12 cellular contexts compared by ENCODE assay signal in the genomic region with DNA sequence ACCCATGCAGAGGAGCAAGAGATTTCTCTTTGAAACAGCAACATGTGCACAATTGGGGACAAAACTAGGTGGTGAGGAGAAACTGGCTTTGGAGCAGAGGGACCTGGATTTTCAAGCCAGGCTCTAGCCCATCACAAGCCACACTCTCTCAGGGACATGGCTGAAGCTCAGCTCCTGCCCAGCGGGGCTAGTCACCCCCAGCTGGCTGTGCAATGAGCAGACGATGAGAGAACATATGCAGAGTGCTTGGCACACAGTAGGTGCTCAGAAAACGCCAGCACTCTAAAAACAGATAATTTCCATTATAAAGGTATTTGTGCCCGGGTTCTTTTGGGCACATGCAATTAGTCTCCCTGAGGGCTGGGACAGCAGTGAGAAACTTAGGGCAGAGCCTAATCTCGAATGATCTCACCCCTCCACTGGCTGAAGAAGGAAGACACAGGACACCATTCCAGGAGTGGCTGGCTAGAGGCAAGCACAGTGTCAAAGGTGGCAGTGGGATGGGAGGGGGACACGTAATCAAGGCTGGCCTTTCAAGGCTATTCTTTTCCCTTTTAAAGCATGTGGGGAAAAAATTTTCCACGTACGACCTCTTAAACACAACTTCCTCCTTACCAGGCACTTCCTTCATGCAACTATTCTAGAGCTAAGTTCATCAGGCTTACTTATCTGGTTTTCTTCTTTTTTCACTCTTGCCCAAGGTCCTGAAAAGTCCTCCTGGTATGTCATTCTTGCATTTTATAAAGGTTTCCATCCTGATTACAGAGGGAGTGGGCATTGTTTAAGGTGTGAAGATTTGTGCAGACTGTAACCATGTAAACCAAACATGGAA. TPM values are rescaled to one million over a fixed set of nuclear protein-coding genes. Genes with fewer than 3 reads are reported as not detected.
DNase-seq lines count a peak whose midpoint lies in the region; ATAC-seq, FAIRE-seq and TF ChIP-seq lines count a peak whose summit lies in the region.
"Had no signal": no experiment of that assay in that cellular context is flagged by ENCODE, and none has a peak within 500 bp of the region (broad histone marks: within the 10 kb centered on the region; RNA-seq: fewer than 3 reads in every experiment).

No MANE protein-coding gene starts in this region.

- intact Hi-C loops in esophagus muscularis mucosa (cut with DNase I) (loop anchor here (5.0 kb wide), 1 partner anchor 82 kb away; no protein-coding TSS in a partner anchor), sigmoid colon (cut with DNase I) (no loop called here)

- peaks cover 37% of the 10 kb centered on the region for H3K4me1 Mint-ChIP-seq in mesothelial cell of epicardium

- no peak for ATAC-seq in esophagus mucosa

- no peak for TF ChIP-seq CTCF in Peyer's patch (IDR thresholded peaks at IDR 0.05)
- no peak for TF ChIP-seq CTCF in esophagus muscularis mucosa (IDR thresholded peaks at IDR 0.05)
- no peak for TF ChIP-seq CTCF in sigmoid colon (IDR thresholded peaks at IDR 0.05)
- no peak for TF ChIP-seq CTCF in mesothelial cell of epicardium (IDR thresholded peaks at IDR 0.05; ENCODE audit: unreplicated experiment)

- H3K4me3 ChIP-seq in Peyer's patch (no peak overlapping the region), esophagus muscularis mucosa (no peak overlapping the region), sigmoid colon (no peak overlapping the region)
- H3K4me3 ChIP-seq: vagina had no signal

- no peaks in the 10 kb centered on the region for H3K9me3 Mint-ChIP-seq in mesothelial cell of epicardium

- H3K9me3 ChIP-seq in Peyer's patch, result no peaks in the 10 kb centered on the region
- H3K9me3 ChIP-seq in esophagus muscularis mucosa, result no peaks in the 10 kb centered on the region
- no peaks in the 10 kb centered on the region for H3K9me3 ChIP-seq in sigmoid colon
- H3K9me3 ChIP-seq: vagina had no signal

- H3K4me1 ChIP-seq in Peyer's patch (peaks cover 12 to 94% (median 50%) of the 10 kb centered on the region in 4 donors), esophagus muscularis mucosa (peaks cover 87 to 98% (median 91%) of the 10 kb centered on the region in 4 donors), sigmoid colon (peaks cover 0 to 97% (median 79%) of the 10 kb centered on the region in 4 donors)

- H3K27ac ChIP-seq in Peyer's patch (peak overlapping the region; percentile 72 to 85 (median 74)), esophagus muscularis mucosa (replicated peaks in 1 of 4) (peak overlapping the region; percentile 38 to 67 (median 54)), sigmoid colon (peak overlapping the region; percentile 35 to 94 (median 69))
- H3K27ac ChIP-seq: epithelial cell of prostate had no signal

- H3K36me3 ChIP-seq in Peyer's patch (no peaks in the 10 kb centered on the region), esophagus muscularis mucosa (no peaks in the 10 kb centered on the region), sigmoid colon (no peaks in the 10 kb centered on the region)
- H3K36me3 ChIP-seq: vagina had no signal

- WGBS in esophagus muscularis mucosa, result 58% methylated on average over 8 of the region's 8 CpGs
- 51 to 53% methylated on average over 8 of the region's 8 CpGs for WGBS in sigmoid colon, 2 donors

- H3K27ac Mint-ChIP-seq in mesothelial cell of epicardium, result no peak overlapping the region

- no peak overlapping the region for H3K4me3 Mint-ChIP-seq in mesothelial cell of epicardium

- H3K27me3 ChIP-seq in Peyer's patch, result no peaks in the 10 kb centered on the region
- H3K27me3 ChIP-seq in esophagus muscularis mucosa, result no peaks in the 10 kb centered on the region
- no peaks in the 10 kb centered on the region for H3K27me3 ChIP-seq in sigmoid colon
- H3K27me3 ChIP-seq: vagina had no signal

- DNase-seq in GM12892 (ENCODE audit: insufficient read length) (no peak), Peyer's patch (peak in 2 of 3 donors; percentile 17 to 49), esophagus muscularis mucosa (ENCODE audit: extremely low spot score) (no peak), sigmoid colon (no peak), germinal center (ENCODE audit: low spot score) (no peak), NCI-H2081 (lab: John Stamatoyannopoulos, UW) (no peak), mesothelial cell of epicardium (ENCODE audit: low spot score in 2 of 2, unreplicated experiment in 2 of 2) (no peak)

- peak; percentile 62 for FAIRE-seq in GM12892 (lab: Jason Lieb, UNC)
- FAIRE-seq: H1, TTC549 had no signal

- TF ChIP-seq POLR2A in GM12892 (IDR thresholded peaks at IDR 0.05; ENCODE audit: low read depth, low read length), result no peak
- TF ChIP-seq POLR2A in Peyer's patch (IDR thresholded peaks at IDR 0.05), result no peak
- no peak for TF ChIP-seq POLR2A in esophagus muscularis mucosa (IDR thresholded peaks at IDR 0.05; ENCODE audit: low read depth)
- TF ChIP-seq POLR2A in sigmoid colon (IDR thresholded peaks at IDR 0.05), result no peak

- H3K27me3 Mint-ChIP-seq in mesothelial cell of epicardium (ENCODE audit: low read depth), result no peaks in the 10 kb centered on the region

- TF ChIP-seq EP300 in esophagus muscularis mucosa (IDR thresholded peaks at IDR 0.05) (no peak), sigmoid colon (IDR thresholded peaks at IDR 0.05) (no peak)

- peaks cover 6% of the 10 kb centered on the region for H3K36me3 Mint-ChIP-seq in mesothelial cell of epicardium

RNA-seq across cellular contexts. Expression of a gene that starts 15.1 kb away (rescaled TPM):
- 6.0 TPM for polyA plus RNA-seq in GM12892 (2012; ENCODE audit: missing spikeins)
- 10 to 100 TPM; 72.7 to 92.1 (median 80.5) TPM for total RNA-seq in Peyer's patch
- 10 to 100 TPM; 25.2 to 43.3 (median 34.7) TPM for total RNA-seq in esophagus muscularis mucosa
- 10 to 100 TPM; 32.3 to 36.6 (median 34.4) TPM for total RNA-seq in sigmoid colon
- 10 to 100 TPM in 2 of 3 donors, 1 to 10 TPM in 1; 9.6 to 36.4 (median 12.0) TPM for polyA plus RNA-seq in sigmoid colon
- total RNA-seq in mesothelial cell of epicardium, result 40.7 to 43.0 TPM (median 42.0 TPM) in 3 replicates
- 24.9 TPM for total RNA-seq in esophagus mucosa

Comparison
In these comparisons a context has a peak if more than half of its experiments do, and no peak if none do; other contexts are left out.
1. DNase-seq: peak in Peyer's patch (2 of 3); none in GM12892 (single experiment), esophagus muscularis mucosa (single experiment), sigmoid colon (single experiment), germinal center (single experiment), NCI-H2081 (0 of 2) and mesothelial cell of epicardium (0 of 2).
2. Peak in every context shown above with its lines, with median percentiles within 50 percentile points of each other: H3K27ac ChIP-seq.